Comparison of ENCODE assay signal across 27 cellular contexts in genomic region chr12:111100554-111100953, GRCh38.
"Had no signal": no experiment of that assay in that cellular context is flagged by ENCODE, and none has a peak within 500 bp of the region (broad histone marks: within the 10 kb centered on the region; RNA-seq: fewer than 3 reads in every experiment).

No MANE protein-coding gene starts in this region.

- H3K4me1 ChIP-seq: esophagus muscularis mucosa, left lung, stomach, tibial nerve had no signal

- H3K9me3 ChIP-seq: esophagus muscularis mucosa, left lung, right lobe of liver, stomach, suprapubic skin, tibial nerve had no signal

- H3K27ac ChIP-seq: esophagus muscularis mucosa, left lung, right lobe of liver, skin epidermis, stomach, suprapubic skin, tibial nerve had no signal

- H3K27me3 ChIP-seq: right lobe of liver, tibial nerve had no signal

- H3K36me3 ChIP-seq: esophagus muscularis mucosa, left lung, right lobe of liver, stomach, suprapubic skin, tibial nerve had no signal

- ATAC-seq: effector memory CD8-positive, alpha-beta T cell; left lung; stimulated activated memory B cell treated with anti-CD40 and anti-IgM and Interleukin-4, amounts not matched to agents 10 μg/mL and 1 μg/mL and 100 μg/mL, for 72 hours had no signal

- H3K4me3 ChIP-seq: esophagus muscularis mucosa, left lung, lung, right lobe of liver, skin epidermis, stomach, suprapubic skin, tibial nerve had no signal

- DNase-seq: activated B cell treated with CpG ODN at 0.5 μM for 24 hours; activated CD4-positive, alpha-beta T cell treated with anti-CD3 and anti-CD28 coated beads for 4 hours; activated CD4-positive, alpha-beta T cell treated with anti-CD3 and anti-CD28 coated beads, Interleukin-2, amount 50 U/mL, for 48 hours; activated gamma-delta T cell; activated naive CD4-positive, alpha-beta T cell treated with anti-CD3 and anti-CD28 coated beads, Interleukin-2, amount 50 U/mL, for 16 hours; activated naive CD8-positive, alpha-beta T cell treated with anti-CD3 and anti-CD28 coated beads, Interleukin-2, amount 50 U/mL, for 24 hours; aorta; caudate nucleus; effector memory CD8-positive, alpha-beta T cell; hippocampal formation; kidney glomerular epithelial cell; left lung; naive B cell; posterior cingulate gyrus; right lobe of liver; stimulated activated CD4-positive, alpha-beta T cell treated with anti-CD3 and anti-CD28 coated beads, Interleukin-2, amount 100 ng/mL, for 24 hours; stomach; T-helper 9 cell had no signal

- FAIRE-seq: colon, frontal cortex, urothelium cell line had no signal
